Comparison of ENCODE assay signal across 35 cellular contexts in the genomic region with DNA sequence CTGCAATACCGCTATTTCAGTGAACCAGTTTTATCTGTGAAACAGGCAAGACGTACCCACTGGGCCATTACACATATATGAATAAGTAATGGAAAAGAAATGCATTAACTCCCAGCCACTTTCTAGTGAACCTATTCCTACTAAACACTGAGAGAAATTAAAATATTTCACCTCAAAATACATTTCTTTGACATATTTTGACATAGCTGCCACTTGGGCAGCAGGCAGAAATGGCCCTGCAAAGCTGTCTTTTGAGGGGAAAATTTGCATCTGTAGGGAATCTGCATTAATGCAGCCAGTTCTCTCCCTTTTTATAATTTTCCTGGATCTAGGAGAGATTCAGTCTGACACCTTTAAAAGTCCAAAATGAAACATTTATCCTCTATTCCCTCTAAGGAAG.
"Had no signal": no experiment of that assay in that cellular context is flagged by ENCODE, and none has a peak within 500 bp of the region (broad histone marks: within the 10 kb centered on the region; RNA-seq: fewer than 3 reads in every experiment).

No MANE protein-coding gene starts in this region.

- H3K27me3 ChIP-seq: MG63 had no signal

- DNase-seq: Karpas-422, Kasumi-1, MG63, MM.1S, MV-4-11, NCI-H1048, NCI-H1092, NCI-H1092 treated with DMSO at 0.1 percent for 48 hours, NCI-H1105, NCI-H1105 treated with DMSO at 0.1 percent for 48 hours, NCI-H1417, NCI-H1417 treated with DMSO at 0.1 percent for 48 hours, NCI-H1436, NCI-H1436 treated with DMSO at 0.1 percent for 48 hours, NCI-H146, NCI-H1694, NCI-H1694 treated with DMSO at 0.1 percent for 48 hours, NCI-H187, NCI-H187 treated with DMSO at 0.1 percent for 48 hours, NCI-H1930, NCI-H2029, NCI-H2029 treated with DMSO at 0.1 percent for 48 hours, NCI-H2081, NCI-H2081 treated with DMSO at 0.1 percent for 48 hours, NCI-H2107, NCI-H2171, NCI-H2171 treated with DMSO at 0.1 percent for 48 hours, NCI-H2227 treated with DMSO at 0.1 percent for 48 hours, NCI-H226, NCI-H345, NCI-H446, NCI-H446 treated with DMSO at 0.1 percent for 48 hours, NCI-H510A, NCI-H510A treated with DMSO at 0.1 percent for 48 hours, NCI-H524 had no signal

- H3K9me3 ChIP-seq: MG63 had no signal

- H3K4me3 ChIP-seq: MG63 had no signal

- H3K36me3 ChIP-seq: MG63 had no signal
